1 cellular context compared by ENCODE assay signal in the genomic region with DNA sequence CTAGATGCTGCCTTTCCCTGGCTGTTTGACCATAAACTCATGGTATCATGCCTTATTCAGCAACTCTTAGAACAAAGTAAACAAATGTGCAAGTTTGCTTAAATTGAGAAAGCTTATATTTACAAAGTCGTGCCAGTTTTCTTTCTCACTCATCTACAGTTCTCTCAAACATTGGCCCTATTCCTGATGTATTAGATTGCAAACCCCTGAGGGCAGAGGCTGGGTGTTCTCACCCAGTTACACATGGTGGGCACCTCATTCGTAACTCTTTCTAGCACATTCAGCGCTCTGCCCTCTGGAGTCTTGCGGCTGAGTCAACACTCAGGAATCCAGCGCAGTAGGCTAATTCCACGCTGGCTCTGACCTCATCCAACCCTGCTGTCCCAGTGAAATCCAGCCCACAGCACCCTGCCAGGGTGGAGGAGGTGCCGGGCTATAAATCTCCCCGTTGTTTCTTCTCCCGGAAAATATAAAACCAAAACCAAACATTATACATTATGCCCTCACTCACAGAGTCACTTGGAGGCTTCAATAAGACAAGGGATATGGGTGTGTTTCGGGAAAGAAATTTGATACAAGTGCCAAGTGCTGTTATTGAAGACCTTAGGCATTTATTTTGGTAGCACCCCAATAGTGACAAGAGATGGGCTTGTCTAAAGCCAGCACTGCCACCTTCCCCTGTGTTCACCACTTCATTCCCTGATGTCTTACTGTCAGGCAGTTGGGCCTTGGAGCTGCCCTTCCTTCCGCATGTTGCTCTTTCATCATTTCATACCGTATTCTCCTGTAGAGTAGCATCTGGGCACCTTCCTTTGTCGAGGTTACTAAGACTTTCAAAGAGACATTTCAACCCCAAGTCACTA.
TF ChIP-seq lines count a peak whose summit lies in the region.

No MANE protein-coding gene starts in this region.

TF ChIP-seq in HEK293, 187 proteins besides CTCF, POLR2A, EP300 and RAD21 (continued from another document and continues in another):
- TF ChIP-seq, protein P1, sequence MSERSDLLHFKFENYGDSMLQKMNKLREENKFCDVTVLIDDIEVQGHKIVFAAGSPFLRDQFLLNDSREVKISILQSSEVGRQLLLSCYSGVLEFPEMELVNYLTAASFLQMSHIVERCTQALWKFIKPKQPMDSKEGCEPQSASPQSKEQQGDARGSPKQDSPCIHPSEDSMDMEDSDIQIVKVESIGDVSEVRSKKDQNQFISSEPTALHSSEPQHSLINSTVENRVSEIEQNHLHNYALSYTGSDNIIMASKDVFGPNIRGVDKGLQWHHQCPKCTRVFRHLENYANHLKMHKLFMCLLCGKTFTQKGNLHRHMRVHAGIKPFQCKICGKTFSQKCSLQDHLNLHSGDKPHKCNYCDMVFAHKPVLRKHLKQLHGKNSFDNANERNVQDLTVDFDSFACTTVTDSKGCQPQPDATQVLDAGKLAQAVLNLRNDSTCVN (tag by site-specific recombination; optimal IDR thresholded peaks at IDR 0.05): no peak
- TF ChIP-seq, protein P2, sequence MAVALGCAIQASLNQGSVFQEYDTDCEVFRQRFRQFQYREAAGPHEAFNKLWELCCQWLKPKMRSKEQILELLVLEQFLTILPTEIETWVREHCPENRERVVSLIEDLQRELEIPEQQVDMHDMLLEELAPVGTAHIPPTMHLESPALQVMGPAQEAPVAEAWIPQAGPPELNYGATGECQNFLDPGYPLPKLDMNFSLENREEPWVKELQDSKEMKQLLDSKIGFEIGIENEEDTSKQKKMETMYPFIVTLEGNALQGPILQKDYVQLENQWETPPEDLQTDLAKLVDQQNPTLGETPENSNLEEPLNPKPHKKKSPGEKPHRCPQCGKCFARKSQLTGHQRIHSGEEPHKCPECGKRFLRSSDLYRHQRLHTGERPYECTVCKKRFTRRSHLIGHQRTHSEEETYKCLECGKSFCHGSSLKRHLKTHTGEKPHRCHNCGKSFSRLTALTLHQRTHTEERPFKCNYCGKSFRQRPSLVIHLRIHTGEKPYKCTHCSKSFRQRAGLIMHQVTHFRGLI (tag by site-specific recombination; IDR thresholded peaks at IDR 0.05): no peak; the same call in 1 of the 2 replicates
- peak; percentile 49; the same call in 1 of the 2 replicates for TF ChIP-seq ZNF394 (tag by site-specific recombination; IDR thresholded peaks at IDR 0.05; ENCODE audit: borderline replicate concordance)
- TF ChIP-seq KLF1 (tag by site-specific recombination; IDR thresholded peaks at IDR 0.05): peak; percentile 62
- TF ChIP-seq ZNF114 (tag by site-specific recombination; IDR thresholded peaks at IDR 0.05): no peak
- TF ChIP-seq ZNF16 (tag by site-specific recombination; IDR thresholded peaks at IDR 0.05; ENCODE audit: low read depth): no peak
- TF ChIP-seq ZNF530 (tag by site-specific recombination; IDR thresholded peaks at IDR 0.05; ENCODE audit: low read depth): no peak
- no peak for TF ChIP-seq GLI4 (tag by site-specific recombination; IDR thresholded peaks at IDR 0.05)
- no peak for TF ChIP-seq EGR2 (tag by site-specific recombination; IDR thresholded peaks at IDR 0.05; ENCODE audit: low read depth)
- TF ChIP-seq ZSCAN23 (tag by site-specific recombination; IDR thresholded peaks at IDR 0.05): 0 out of 2 replicates have a peak, but pooled peaks have one; percentile 23
- TF ChIP-seq, protein P3, sequence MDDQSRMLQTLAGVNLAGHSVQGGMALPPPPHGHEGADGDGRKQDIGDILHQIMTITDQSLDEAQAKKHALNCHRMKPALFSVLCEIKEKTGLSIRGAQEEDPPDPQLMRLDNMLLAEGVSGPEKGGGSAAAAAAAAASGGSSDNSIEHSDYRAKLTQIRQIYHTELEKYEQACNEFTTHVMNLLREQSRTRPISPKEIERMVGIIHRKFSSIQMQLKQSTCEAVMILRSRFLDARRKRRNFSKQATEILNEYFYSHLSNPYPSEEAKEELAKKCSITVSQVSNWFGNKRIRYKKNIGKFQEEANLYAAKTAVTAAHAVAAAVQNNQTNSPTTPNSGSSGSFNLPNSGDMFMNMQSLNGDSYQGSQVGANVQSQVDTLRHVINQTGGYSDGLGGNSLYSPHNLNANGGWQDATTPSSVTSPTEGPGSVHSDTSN (CRISPR knock-in tag; IDR thresholded peaks at IDR 0.05): no peak
- peak; percentile 74 for TF ChIP-seq MEIS1 (CRISPR knock-in tag; IDR thresholded peaks at IDR 0.05; ENCODE audit: borderline replicate concordance)
- TF ChIP-seq ZNF416 (tag by site-specific recombination; IDR thresholded peaks at IDR 0.05): no peak
- no peak for TF ChIP-seq SCRT1 (tag by site-specific recombination; IDR thresholded peaks at IDR 0.05; ENCODE audit: borderline replicate concordance)
- TF ChIP-seq, protein P4, sequence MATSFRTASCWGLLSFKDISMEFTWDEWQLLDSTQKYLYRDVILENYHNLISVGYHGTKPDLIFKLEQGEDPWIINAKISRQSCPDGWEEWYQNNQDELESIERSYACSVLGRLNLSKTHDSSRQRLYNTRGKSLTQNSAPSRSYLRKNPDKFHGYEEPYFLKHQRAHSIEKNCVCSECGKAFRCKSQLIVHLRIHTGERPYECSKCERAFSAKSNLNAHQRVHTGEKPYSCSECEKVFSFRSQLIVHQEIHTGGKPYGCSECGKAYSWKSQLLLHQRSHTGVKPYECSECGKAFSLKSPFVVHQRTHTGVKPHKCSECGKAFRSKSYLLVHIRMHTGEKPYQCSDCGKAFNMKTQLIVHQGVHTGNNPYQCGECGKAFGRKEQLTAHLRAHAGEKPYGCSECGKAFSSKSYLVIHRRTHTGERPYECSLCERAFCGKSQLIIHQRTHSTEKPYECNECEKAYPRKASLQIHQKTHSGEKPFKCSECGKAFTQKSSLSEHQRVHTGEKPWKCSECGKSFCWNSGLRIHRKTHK (tag by site-specific recombination; IDR thresholded peaks at IDR 0.05): no peak
- TF ChIP-seq, protein P5, sequence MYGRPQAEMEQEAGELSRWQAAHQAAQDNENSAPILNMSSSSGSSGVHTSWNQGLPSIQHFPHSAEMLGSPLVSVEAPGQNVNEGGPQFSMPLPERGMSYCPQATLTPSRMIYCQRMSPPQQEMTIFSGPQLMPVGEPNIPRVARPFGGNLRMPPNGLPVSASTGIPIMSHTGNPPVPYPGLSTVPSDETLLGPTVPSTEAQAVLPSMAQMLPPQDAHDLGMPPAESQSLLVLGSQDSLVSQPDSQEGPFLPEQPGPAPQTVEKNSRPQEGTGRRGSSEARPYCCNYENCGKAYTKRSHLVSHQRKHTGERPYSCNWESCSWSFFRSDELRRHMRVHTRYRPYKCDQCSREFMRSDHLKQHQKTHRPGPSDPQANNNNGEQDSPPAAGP (tag by site-specific recombination; IDR thresholded peaks at IDR 0.05): peak; percentile 85
- TF ChIP-seq ZBTB20 (tag by site-specific recombination; IDR thresholded peaks at IDR 0.05): peak; percentile 46
- peak; percentile 89 for TF ChIP-seq ZNF366 (tag by site-specific recombination; conservative IDR thresholded peaks at IDR 0.05)
- TF ChIP-seq ZNF302 (tag by site-specific recombination; IDR thresholded peaks at IDR 0.05; ENCODE audit: low read depth): no peak
- TF ChIP-seq ZNF571 (tag by site-specific recombination; IDR thresholded peaks at IDR 0.05): no peak
- TF ChIP-seq ZNF155 (tag by site-specific recombination; IDR thresholded peaks at IDR 0.05): no peak
- peak; percentile 46; the same call in 1 of the 2 replicates for TF ChIP-seq ZNF423 (tag by site-specific recombination; IDR thresholded peaks at IDR 0.05)
- TF ChIP-seq, protein P6, sequence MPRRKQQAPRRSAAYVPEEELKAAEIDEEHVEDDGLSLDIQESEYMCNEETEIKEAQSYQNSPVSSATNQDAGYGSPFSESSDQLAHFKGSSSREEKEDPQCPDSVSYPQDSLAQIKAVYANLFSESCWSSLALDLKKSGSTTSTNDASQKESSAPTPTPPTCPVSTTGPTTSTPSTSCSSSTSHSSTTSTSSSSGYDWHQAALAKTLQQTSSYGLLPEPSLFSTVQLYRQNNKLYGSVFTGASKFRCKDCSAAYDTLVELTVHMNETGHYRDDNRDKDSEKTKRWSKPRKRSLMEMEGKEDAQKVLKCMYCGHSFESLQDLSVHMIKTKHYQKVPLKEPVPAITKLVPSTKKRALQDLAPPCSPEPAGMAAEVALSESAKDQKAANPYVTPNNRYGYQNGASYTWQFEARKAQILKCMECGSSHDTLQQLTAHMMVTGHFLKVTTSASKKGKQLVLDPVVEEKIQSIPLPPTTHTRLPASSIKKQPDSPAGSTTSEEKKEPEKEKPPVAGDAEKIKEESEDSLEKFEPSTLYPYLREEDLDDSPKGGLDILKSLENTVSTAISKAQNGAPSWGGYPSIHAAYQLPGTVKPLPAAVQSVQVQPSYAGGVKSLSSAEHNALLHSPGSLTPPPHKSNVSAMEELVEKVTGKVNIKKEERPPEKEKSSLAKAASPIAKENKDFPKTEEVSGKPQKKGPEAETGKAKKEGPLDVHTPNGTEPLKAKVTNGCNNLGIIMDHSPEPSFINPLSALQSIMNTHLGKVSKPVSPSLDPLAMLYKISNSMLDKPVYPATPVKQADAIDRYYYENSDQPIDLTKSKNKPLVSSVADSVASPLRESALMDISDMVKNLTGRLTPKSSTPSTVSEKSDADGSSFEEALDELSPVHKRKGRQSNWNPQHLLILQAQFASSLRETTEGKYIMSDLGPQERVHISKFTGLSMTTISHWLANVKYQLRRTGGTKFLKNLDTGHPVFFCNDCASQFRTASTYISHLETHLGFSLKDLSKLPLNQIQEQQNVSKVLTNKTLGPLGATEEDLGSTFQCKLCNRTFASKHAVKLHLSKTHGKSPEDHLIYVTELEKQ (tag by site-specific recombination; IDR thresholded peaks at IDR 0.05; ENCODE audit: borderline replicate concordance): peak; percentile 75; the same call in 1 of the 2 replicates
- TF ChIP-seq, protein P7, sequence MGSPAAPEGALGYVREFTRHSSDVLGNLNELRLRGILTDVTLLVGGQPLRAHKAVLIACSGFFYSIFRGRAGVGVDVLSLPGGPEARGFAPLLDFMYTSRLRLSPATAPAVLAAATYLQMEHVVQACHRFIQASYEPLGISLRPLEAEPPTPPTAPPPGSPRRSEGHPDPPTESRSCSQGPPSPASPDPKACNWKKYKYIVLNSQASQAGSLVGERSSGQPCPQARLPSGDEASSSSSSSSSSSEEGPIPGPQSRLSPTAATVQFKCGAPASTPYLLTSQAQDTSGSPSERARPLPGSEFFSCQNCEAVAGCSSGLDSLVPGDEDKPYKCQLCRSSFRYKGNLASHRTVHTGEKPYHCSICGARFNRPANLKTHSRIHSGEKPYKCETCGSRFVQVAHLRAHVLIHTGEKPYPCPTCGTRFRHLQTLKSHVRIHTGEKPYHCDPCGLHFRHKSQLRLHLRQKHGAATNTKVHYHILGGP (tag by site-specific recombination; IDR thresholded peaks at IDR 0.05): peak; percentile 87
- TF ChIP-seq ZNF677 (tag by site-specific recombination; IDR thresholded peaks at IDR 0.05): no peak
- no peak for TF ChIP-seq ZSCAN16 (tag by site-specific recombination; IDR thresholded peaks at IDR 0.05)
- peak; percentile 63; the same call in 1 of the 2 replicates for TF ChIP-seq ZNF561 (tag by site-specific recombination; IDR thresholded peaks at IDR 0.05; ENCODE audit: borderline replicate concordance)
- TF ChIP-seq WT1 (tag by site-specific recombination; IDR thresholded peaks at IDR 0.05): peak; percentile 70
- 0 out of 2 replicates have a peak, but pooled peaks have one; percentile 30 for TF ChIP-seq GLIS2 (tag by site-specific recombination; IDR thresholded peaks at IDR 0.05)
- no peak for TF ChIP-seq ZNF548 (tag by site-specific recombination; IDR thresholded peaks at IDR 0.05)
- TF ChIP-seq ZNF701 (tag by site-specific recombination; IDR thresholded peaks at IDR 0.05): no peak
- no peak for TF ChIP-seq ZFP41 (tag by site-specific recombination; IDR thresholded peaks at IDR 0.05; ENCODE audit: borderline replicate concordance)
- no peak for TF ChIP-seq ZNF292 (tag by site-specific recombination; IDR thresholded peaks at IDR 0.05; ENCODE audit: borderline replicate concordance, low read depth)
- TF ChIP-seq ZNF2 (tag by site-specific recombination; IDR thresholded peaks at IDR 0.05): no peak
- no peak for TF ChIP-seq ZNF350 (tag by site-specific recombination; IDR thresholded peaks at IDR 0.05)
- TF ChIP-seq, protein P8, sequence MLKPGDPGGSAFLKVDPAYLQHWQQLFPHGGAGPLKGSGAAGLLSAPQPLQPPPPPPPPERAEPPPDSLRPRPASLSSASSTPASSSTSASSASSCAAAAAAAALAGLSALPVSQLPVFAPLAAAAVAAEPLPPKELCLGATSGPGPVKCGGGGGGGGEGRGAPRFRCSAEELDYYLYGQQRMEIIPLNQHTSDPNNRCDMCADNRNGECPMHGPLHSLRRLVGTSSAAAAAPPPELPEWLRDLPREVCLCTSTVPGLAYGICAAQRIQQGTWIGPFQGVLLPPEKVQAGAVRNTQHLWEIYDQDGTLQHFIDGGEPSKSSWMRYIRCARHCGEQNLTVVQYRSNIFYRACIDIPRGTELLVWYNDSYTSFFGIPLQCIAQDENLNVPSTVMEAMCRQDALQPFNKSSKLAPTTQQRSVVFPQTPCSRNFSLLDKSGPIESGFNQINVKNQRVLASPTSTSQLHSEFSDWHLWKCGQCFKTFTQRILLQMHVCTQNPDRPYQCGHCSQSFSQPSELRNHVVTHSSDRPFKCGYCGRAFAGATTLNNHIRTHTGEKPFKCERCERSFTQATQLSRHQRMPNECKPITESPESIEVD (tag by site-specific recombination; IDR thresholded peaks at IDR 0.05): peak; percentile 72
- TF ChIP-seq ZNF169 (tag by site-specific recombination; IDR thresholded peaks at IDR 0.05): no peak
- TF ChIP-seq, protein P9, sequence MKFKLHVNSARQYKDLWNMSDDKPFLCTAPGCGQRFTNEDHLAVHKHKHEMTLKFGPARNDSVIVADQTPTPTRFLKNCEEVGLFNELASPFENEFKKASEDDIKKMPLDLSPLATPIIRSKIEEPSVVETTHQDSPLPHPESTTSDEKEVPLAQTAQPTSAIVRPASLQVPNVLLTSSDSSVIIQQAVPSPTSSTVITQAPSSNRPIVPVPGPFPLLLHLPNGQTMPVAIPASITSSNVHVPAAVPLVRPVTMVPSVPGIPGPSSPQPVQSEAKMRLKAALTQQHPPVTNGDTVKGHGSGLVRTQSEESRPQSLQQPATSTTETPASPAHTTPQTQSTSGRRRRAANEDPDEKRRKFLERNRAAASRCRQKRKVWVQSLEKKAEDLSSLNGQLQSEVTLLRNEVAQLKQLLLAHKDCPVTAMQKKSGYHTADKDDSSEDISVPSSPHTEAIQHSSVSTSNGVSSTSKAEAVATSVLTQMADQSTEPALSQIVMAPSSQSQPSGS (tag by site-specific recombination; IDR thresholded peaks at IDR 0.05; ENCODE audit: low read depth): peak; percentile 77
- TF ChIP-seq, protein P10, sequence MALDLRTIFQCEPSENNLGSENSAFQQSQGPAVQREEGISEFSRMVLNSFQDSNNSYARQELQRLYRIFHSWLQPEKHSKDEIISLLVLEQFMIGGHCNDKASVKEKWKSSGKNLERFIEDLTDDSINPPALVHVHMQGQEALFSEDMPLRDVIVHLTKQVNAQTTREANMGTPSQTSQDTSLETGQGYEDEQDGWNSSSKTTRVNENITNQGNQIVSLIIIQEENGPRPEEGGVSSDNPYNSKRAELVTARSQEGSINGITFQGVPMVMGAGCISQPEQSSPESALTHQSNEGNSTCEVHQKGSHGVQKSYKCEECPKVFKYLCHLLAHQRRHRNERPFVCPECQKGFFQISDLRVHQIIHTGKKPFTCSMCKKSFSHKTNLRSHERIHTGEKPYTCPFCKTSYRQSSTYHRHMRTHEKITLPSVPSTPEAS (tag by site-specific recombination; IDR thresholded peaks at IDR 0.05): no peak
- TF ChIP-seq ZNF211 (tag by site-specific recombination; IDR thresholded peaks at IDR 0.05; ENCODE audit: low read depth): no peak
- TF ChIP-seq, protein P11, sequence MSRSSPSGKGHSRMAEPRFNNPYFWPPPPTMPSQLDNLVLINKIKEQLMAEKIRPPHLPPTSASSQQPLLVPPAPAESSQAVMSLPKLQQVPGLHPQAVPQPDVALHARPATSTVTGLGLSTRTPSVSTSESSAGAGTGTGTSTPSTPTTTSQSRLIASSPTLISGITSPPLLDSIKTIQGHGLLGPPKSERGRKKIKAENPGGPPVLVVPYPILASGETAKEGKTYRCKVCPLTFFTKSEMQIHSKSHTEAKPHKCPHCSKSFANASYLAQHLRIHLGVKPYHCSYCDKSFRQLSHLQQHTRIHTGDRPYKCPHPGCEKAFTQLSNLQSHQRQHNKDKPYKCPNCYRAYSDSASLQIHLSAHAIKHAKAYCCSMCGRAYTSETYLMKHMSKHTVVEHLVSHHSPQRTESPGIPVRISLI (tag by site-specific recombination; IDR thresholded peaks at IDR 0.05): no peak
